In the genomic region with DNA sequence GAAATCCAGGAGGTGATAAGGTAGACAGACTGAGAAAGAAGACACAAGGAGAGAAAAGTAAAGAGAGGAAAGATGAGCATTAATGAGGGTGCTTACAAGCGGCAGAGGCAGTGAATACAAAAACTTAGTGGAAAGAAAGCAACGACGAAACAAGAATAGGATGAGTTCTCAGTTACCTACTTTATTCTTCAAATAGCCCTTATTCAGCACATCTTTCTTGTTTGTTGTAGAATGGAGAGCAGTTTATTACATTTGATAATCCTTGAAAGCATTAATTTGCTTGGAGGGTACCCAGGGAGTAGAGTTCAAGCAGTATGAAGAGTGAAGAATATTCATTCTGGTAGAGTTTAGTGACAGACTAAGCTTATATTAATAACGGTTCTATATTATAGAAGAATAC, we compare ENCODE assay signal across 22 cellular contexts. TPM values are rescaled to one million over a fixed set of nuclear protein-coding genes. Genes with fewer than 3 reads are reported as not detected.
DNase-seq lines count a peak whose midpoint lies in the region; ATAC-seq, FAIRE-seq and TF ChIP-seq lines count a peak whose summit lies in the region.
"Had no signal": no experiment of that assay in that cellular context is flagged by ENCODE, and none has a peak within 500 bp of the region (broad histone marks: within the 10 kb centered on the region; RNA-seq: fewer than 3 reads in every experiment).

No MANE protein-coding gene starts in this region.

- H3K4me3 Mint-ChIP-seq in central memory CD8-positive, alpha-beta T cell = no peak overlapping the region
- H3K4me3 Mint-ChIP-seq in stimulated activated effector memory CD8-positive, alpha-beta T cell treated with anti-CD3 and anti-CD28 coated beads, Interleukin-12 subunit alpha, Interleukin-12 subunit beta, amount 100 ng/mL, for 72 hours = no peak overlapping the region
- H3K4me3 Mint-ChIP-seq: CD14-positive monocyte had no signal

- ATAC-seq in HepG2 (no peak), right lobe of liver (no peak), Right ventricle myocardium superior (ENCODE audit: poor library complexity) (no peak)
- ATAC-seq in central memory CD8-positive, alpha-beta T cell (replicated peaks; ENCODE audit: extremely low read depth, poor library complexity, severe bottlenecking) = no peak
- no peak for ATAC-seq in stimulated activated effector memory CD8-positive, alpha-beta T cell treated with anti-CD3 and anti-CD28 coated beads, Interleukin-12 subunit alpha, Interleukin-12 subunit beta, amount 100 ng/mL, for 72 hours

- no peak overlapping the region for H3K4me3 ChIP-seq in HepG2 (replicated peaks in 1 of 3; ENCODE audit: insufficient read depth in 1 of 3, low read depth in 2 of 3, low read length in 3 of 3)
- no peak overlapping the region for H3K4me3 ChIP-seq in right lobe of liver
- H3K4me3 ChIP-seq in OCI-LY7 (ENCODE audit: low read depth, low read length, poor library complexity, severe bottlenecking) = no peak overlapping the region
- H3K4me3 ChIP-seq in esophagus muscularis mucosa = no peak overlapping the region
- H3K4me3 ChIP-seq: PC-9 had no signal

- H3K9ac ChIP-seq in HepG2 (ENCODE audit: insufficient read depth, low read depth, low read length) = no peak overlapping the region
- H3K9ac ChIP-seq: KMS-11 had no signal

- H3K27me3 ChIP-seq in HepG2 (ENCODE audit: control insufficient read depth in 1 of 2, insufficient read depth in 2 of 2, low read length in 2 of 2) (no peaks in the 10 kb centered on the region), right lobe of liver (no peaks in the 10 kb centered on the region), esophagus muscularis mucosa (no peaks in the 10 kb centered on the region)
- H3K27me3 ChIP-seq: BE2C had no signal

- H3K27ac ChIP-seq in HepG2 (ENCODE audit: extremely low read length, insufficient read depth, low read length) (no peak overlapping the region), right lobe of liver (no peak overlapping the region), OCI-LY7 (ENCODE audit: low read depth, low read length, poor library complexity, severe bottlenecking) (no peak overlapping the region), esophagus muscularis mucosa (replicated peaks in 1 of 4) (no peak overlapping the region)
- H3K27ac ChIP-seq: KMS-11, PC-9 had no signal

- H3K9me3 Mint-ChIP-seq in central memory CD8-positive, alpha-beta T cell = no peaks in the 10 kb centered on the region
- H3K9me3 Mint-ChIP-seq in stimulated activated effector memory CD8-positive, alpha-beta T cell treated with anti-CD3 and anti-CD28 coated beads, Interleukin-12 subunit alpha, Interleukin-12 subunit beta, amount 100 ng/mL, for 72 hours = no peaks in the 10 kb centered on the region

- peaks cover 50% of the 10 kb centered on the region for H3K4me1 Mint-ChIP-seq in central memory CD8-positive, alpha-beta T cell
- H3K4me1 Mint-ChIP-seq in stimulated activated effector memory CD8-positive, alpha-beta T cell treated with anti-CD3 and anti-CD28 coated beads, Interleukin-12 subunit alpha, Interleukin-12 subunit beta, amount 100 ng/mL, for 72 hours = peaks cover 37% of the 10 kb centered on the region

- TF ChIP-seq POLR2A in HepG2 (IDR thresholded peaks at IDR 0.05; ENCODE audit: insufficient read depth in 1 of 2, low read depth in 2 of 2, low read length in 2 of 2) (no peak), right lobe of liver (IDR thresholded peaks at IDR 0.05) (no peak), esophagus muscularis mucosa (IDR thresholded peaks at IDR 0.05; ENCODE audit: low read depth) (no peak)

- FAIRE-seq in HepG2 (lab: Jason Lieb, UNC) = no peak
- FAIRE-seq: GM18507, H54, HTR-8/SVneo had no signal

- BruUV-seq in HepG2 (replicated peaks; lab: Mats Ljungman, UMichigan) = no TSS peak
- TSS peak; percentile 44 for BruUV-seq in OCI-LY7 (replicated peaks; lab: Mats Ljungman, UMichigan)

- peak overlapping the region; percentile 22 for H3K27ac Mint-ChIP-seq in central memory CD8-positive, alpha-beta T cell (ENCODE audit: low read depth)
- peak overlapping the region; percentile 9 for H3K27ac Mint-ChIP-seq in stimulated activated effector memory CD8-positive, alpha-beta T cell treated with anti-CD3 and anti-CD28 coated beads, Interleukin-12 subunit alpha, Interleukin-12 subunit beta, amount 100 ng/mL, for 72 hours

- H3K4me2 ChIP-seq in HepG2 (ENCODE audit: low read depth, low read length) (no peak overlapping the region), OCI-LY7 (ENCODE audit: low read length) (no peak overlapping the region)
- H3K4me2 ChIP-seq: KMS-11, PC-9 had no signal

- H4K20me1 ChIP-seq in HepG2 (ENCODE audit: insufficient read depth, low read length) = peaks cover 31% of the 10 kb centered on the region
- H4K20me1 ChIP-seq in OCI-LY7 (ENCODE audit: insufficient read depth, low read length) = peaks cover 28% of the 10 kb centered on the region

- intact Hi-C loops in HepG2 (cut with micrococcal nuclease; ENCODE audit: unreplicated experiment) (no loop called here), right lobe of liver (cut with DNase I) (no loop called here), OCI-LY7 (cut with micrococcal nuclease; ENCODE audit: unreplicated experiment) (no loop called here), esophagus muscularis mucosa (cut with DNase I) (no loop called here), Right ventricle myocardium superior (cut with DNase I) (no loop called here)

- 92% methylated on average over 4 of the region's 4 CpGs for WGBS in HepG2 (ENCODE audit: low lambda C conversion rate)
- 92% methylated on average over 4 of the region's 4 CpGs for WGBS in right lobe of liver (ENCODE audit: insufficient coverage, low coverage, low lambda C conversion rate, missing lambda C conversion rate)
- 83% methylated on average over 4 of the region's 4 CpGs for WGBS in esophagus muscularis mucosa

- H3K4me1 ChIP-seq in HepG2 (ENCODE audit: insufficient read depth, low read length) (no peaks in the 10 kb centered on the region), right lobe of liver (no peaks in the 10 kb centered on the region), OCI-LY7 (ENCODE audit: insufficient read depth, low read length, poor library complexity, severe bottlenecking) (no peaks in the 10 kb centered on the region), esophagus muscularis mucosa (peaks cover 24 to 87% (median 61%) of the 10 kb centered on the region in 4 donors)
- H3K4me1 ChIP-seq: BE2C had no signal

- in situ Hi-C loops in HepG2 (cut with HindIII; ENCODE audit: extremely low pct_ligation_motif_present, low pct_unique_long_range_greater_than_20kb) = no loop called here

- TF ChIP-seq EP300 in HepG2 (IDR thresholded peaks at IDR 0.05; ENCODE audit: low read depth in 2 of 2, low read length in 2 of 2) (no peak), HepG2 (CRISPR knock-in tag; IDR thresholded peaks at IDR 0.05; ENCODE audit: borderline replicate concordance) (no peak), esophagus muscularis mucosa (IDR thresholded peaks at IDR 0.05) (no peak)

- peaks cover 22% of the 10 kb centered on the region for H3K36me3 Mint-ChIP-seq in central memory CD8-positive, alpha-beta T cell (ENCODE audit: insufficient read depth)
- peaks cover 21% of the 10 kb centered on the region for H3K36me3 Mint-ChIP-seq in stimulated activated effector memory CD8-positive, alpha-beta T cell treated with anti-CD3 and anti-CD28 coated beads, Interleukin-12 subunit alpha, Interleukin-12 subunit beta, amount 100 ng/mL, for 72 hours

- TF ChIP-seq CTCF in HepG2 (CRISPR knock-in tag; IDR thresholded peaks at IDR 0.05) = no peak
- TF ChIP-seq CTCF in right lobe of liver (IDR thresholded peaks at IDR 0.05) = no peak
- TF ChIP-seq CTCF in OCI-LY7 (conservative IDR thresholded peaks at IDR 0.05; ENCODE audit: low read length) = no peak
- TF ChIP-seq CTCF in esophagus muscularis mucosa (IDR thresholded peaks at IDR 0.05) = no peak

- POLR2A ChIA-PET in HepG2 (lab: Yijun Ruan, JAX) (no interaction called here), OCI-LY7 (lab: Charles Lee) (interaction anchor here (0.6 kb wide), 1 partner anchor 34 kb away, joined by 5 read pairs; no protein-coding TSS in a partner anchor)

- CTCF ChIA-PET in HepG2 (lab: Yijun Ruan, JAX; ENCODE audit: low intra/inter-chr PET ratio, low total read pairs) (no interaction called here), OCI-LY7 (lab: Charles Lee; ENCODE audit: unreplicated experiment) (no interaction called here)

- peaks cover 2 to 4% of the 10 kb centered on the region in 2 experiments; a peak in 2 of 5 replicates for H3K36me3 ChIP-seq in HepG2 (replicated peaks in 1 of 2; ENCODE audit: control insufficient read depth in 1 of 2, insufficient read depth in 2 of 2, low read length in 2 of 2)
- H3K36me3 ChIP-seq in right lobe of liver = no peaks in the 10 kb centered on the region
- H3K36me3 ChIP-seq in OCI-LY7 (ENCODE audit: insufficient read depth, low read length) = peaks cover 71% of the 10 kb centered on the region
- H3K36me3 ChIP-seq in esophagus muscularis mucosa = no peaks in the 10 kb centered on the region
- H3K36me3 ChIP-seq: BE2C had no signal

- no peak for DNase-seq in HepG2 (ENCODE audit: low spot score)
- no peak for DNase-seq in right lobe of liver
- no peak for DNase-seq in OCI-LY7 (ENCODE audit: low spot score)
- DNase-seq in central memory CD8-positive, alpha-beta T cell (ENCODE audit: low spot score in 2 of 2) = no peak
- no peak for DNase-seq in stimulated activated effector memory CD8-positive, alpha-beta T cell treated with anti-CD3 and anti-CD28 coated beads, Interleukin-12 subunit alpha, Interleukin-12 subunit beta, amount 100 ng/mL, for 72 hours (ENCODE audit: low spot score in 2 of 2)
- DNase-seq in esophagus muscularis mucosa (ENCODE audit: extremely low spot score) = no peak
- DNase-seq in SHP77 (lab: John Stamatoyannopoulos, UW) = no peak
- DNase-seq in Right ventricle myocardium superior = no peak
- DNase-seq: BE2C, MM.1S, NCI-H2029, NCI-H446, NCI-H524 treated with DMSO at 0.1 percent for 48 hours, NCI-H774, PC-9, RPMI8226, SHP77 treated with DMSO at 0.1 percent for 48 hours had no signal

- H3K9me3 ChIP-seq in HepG2 (ENCODE audit: low read length) = no peaks in the 10 kb centered on the region
- no peaks in the 10 kb centered on the region for H3K9me3 ChIP-seq in right lobe of liver
- peaks cover 4% of the 10 kb centered on the region; the same call in 1 of the 2 replicates for H3K9me3 ChIP-seq in OCI-LY7 (ENCODE audit: low read length)
- no peaks in the 10 kb centered on the region for H3K9me3 ChIP-seq in esophagus muscularis mucosa
- H3K9me3 ChIP-seq: BE2C had no signal

- no peak for TF ChIP-seq RAD21 in HepG2 (CRISPR knock-in tag; IDR thresholded peaks at IDR 0.05)

- H3K79me2 ChIP-seq in HepG2 (ENCODE audit: insufficient read depth, low read length) (peaks cover 93% of the 10 kb centered on the region), OCI-LY7 (ENCODE audit: insufficient read depth, low read depth, low read length) (peaks cover 100% of the 10 kb centered on the region)

- no peaks in the 10 kb centered on the region for H3K27me3 Mint-ChIP-seq in central memory CD8-positive, alpha-beta T cell

- no peaks in the 10 kb centered on the region for H3K9me2 ChIP-seq in OCI-LY7 (ENCODE audit: insufficient read depth, low read length)

- H2AFZ ChIP-seq in HepG2 (ENCODE audit: low read length) = no peak overlapping the region
- no peak overlapping the region for H2AFZ ChIP-seq in OCI-LY7 (ENCODE audit: low read length)
- H2AFZ ChIP-seq: PC-9 had no signal

RNA-seq across cellular contexts. Expression of a gene that starts 22.4 kb away (rescaled TPM):
- total RNA-seq in HepG2 (2016; rRNA removed; fragmentation: Illumina TruSeq; extraction: Trizol) (64.9 and 93.8 TPM in 2 replicates), right lobe of liver (10 to 100 TPM; 32.6 to 69.9 (median 42.2) TPM), OCI-LY7 (2022) (127 and 138 TPM in 2 replicates), esophagus muscularis mucosa (100 to 1,000 TPM in 2 of 4 donors, 10 to 100 TPM in 2; 86.5 to 119 (median 102) TPM), Right ventricle myocardium superior (104 TPM)
- 25.0 and 28.0 TPM in 2 replicates for total RNA-seq in HepG2 (2016; cell fraction: cytosol; rRNA removed; fragmentation: Illumina TruSeq; extraction: Trizol; ENCODE audit: low read depth)
- 64.0 and 82.0 TPM in 2 replicates for total RNA-seq in HepG2 (2016; cell fraction: insoluble cytoplasmic fraction; rRNA removed; fragmentation: Illumina TruSeq; extraction: Trizol)
- 28.1 and 42.3 TPM in 2 replicates for total RNA-seq in HepG2 (2016; cell fraction: membrane; rRNA removed; fragmentation: Illumina TruSeq; extraction: Trizol)
- 32.7 and 40.0 TPM in 2 replicates for total RNA-seq in HepG2 (2016; cell fraction: nucleus; rRNA removed; fragmentation: Illumina TruSeq; extraction: Trizol)
- 35.9 and 46.0 TPM in 2 replicates for polyA plus RNA-seq in HepG2 (2011; rRNA removed)
- 20.0 and 28.0 TPM in 2 replicates for polyA plus RNA-seq in HepG2 (2011; cell fraction: cytosol; rRNA removed)
- 20.1 and 28.1 TPM in 2 replicates for polyA plus RNA-seq in HepG2 (2011; cell fraction: nucleus; rRNA removed)
- 59.7 and 61.2 TPM in 2 replicates for polyA plus RNA-seq in HepG2 (2012)
- 15.1 and 21.5 TPM in 2 replicates for polyA plus RNA-seq in HepG2 (2016; cell fraction: cytosol; fragmentation: Illumina TruSeq; extraction: Trizol; ENCODE audit: low read depth)
- 80.8 and 92.4 TPM in 2 replicates for polyA plus RNA-seq in HepG2 (2016; cell fraction: insoluble cytoplasmic fraction; fragmentation: Illumina TruSeq; extraction: Trizol; ENCODE audit: low read depth)
- polyA plus RNA-seq in HepG2 (2016; cell fraction: membrane; fragmentation: Illumina TruSeq; extraction: Trizol; ENCODE audit: low read depth) = 21.9 and 31.1 TPM in 2 replicates
- 58.0 and 61.2 TPM in 2 replicates for polyA plus RNA-seq in HepG2 (2016; cell fraction: nucleus; fragmentation: Illumina TruSeq; extraction: Trizol; ENCODE audit: insufficient read depth, low read depth)
- polyA minus RNA-seq in HepG2 (2011; rRNA and poly(A)+ RNA removed; ENCODE audit: low replicate concordance) = 45.1 and 73.6 TPM in 2 replicates
- polyA minus RNA-seq in HepG2 (2011; cell fraction: cytosol; rRNA and poly(A)+ RNA removed) = 28.9 and 44.8 TPM in 2 replicates
- 38.7 and 39.8 TPM in 2 replicates for polyA minus RNA-seq in HepG2 (2011; cell fraction: nucleus; rRNA and poly(A)+ RNA removed)
- total RNA-seq in OCI-LY7 (2014; rRNA removed; shearing (Covaris generic)) = 51.1 and 61.3 TPM in 2 replicates
